In the genomic region with DNA sequence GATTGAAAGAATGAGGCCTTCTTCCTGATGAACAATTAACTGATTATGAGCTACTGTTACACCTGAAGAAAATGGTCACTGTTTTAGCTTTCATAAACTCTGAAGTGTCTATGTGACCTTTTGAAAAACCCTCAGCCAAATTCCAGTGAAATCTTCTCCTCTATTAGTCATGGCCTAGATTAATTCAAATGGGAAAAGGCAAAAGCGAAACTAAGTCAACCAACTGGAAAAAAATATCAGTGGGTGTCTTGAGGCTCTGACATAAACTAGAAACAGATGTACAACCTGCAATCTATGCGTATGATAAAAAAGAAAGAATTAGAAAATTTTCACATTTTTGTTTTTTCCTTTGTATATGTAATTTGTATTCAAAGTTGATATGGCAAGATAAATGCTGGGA, we compare ENCODE assay signal across 21 cellular contexts.
DNase-seq lines count a peak whose midpoint lies in the region; ATAC-seq, FAIRE-seq and TF ChIP-seq lines count a peak whose summit lies in the region.
"Had no signal": no experiment of that assay in that cellular context is flagged by ENCODE, and none has a peak within 500 bp of the region (broad histone marks: within the 10 kb centered on the region; RNA-seq: fewer than 3 reads in every experiment).

No MANE protein-coding gene starts in this region.

- no peak overlapping the region for H4K5ac ChIP-seq in IMR-90 (ENCODE audit: low read depth, low read length)

- no peak overlapping the region for H2BK15ac ChIP-seq in IMR-90 (ENCODE audit: low read depth, low read length)

- no peak overlapping the region for H2BK20ac ChIP-seq in IMR-90 (ENCODE audit: low read depth, low read length)

- H3K23ac ChIP-seq in IMR-90 (ENCODE audit: low read depth, low read length), result no peak overlapping the region

- no peak for FAIRE-seq in GM12892 (lab: Jason Lieb, UNC)
- FAIRE-seq: G401.6, H1 had no signal

- in situ Hi-C loops in IMR-90 (cut with MboI; ENCODE audit: low sequenced_read_pairs), result no loop called here

- intact Hi-C loops in IMR-90 (cut with micrococcal nuclease), result no loop called here

- no peaks in the 10 kb centered on the region for H3F3A ChIP-seq in neural progenitor cell (ENCODE audit: low read depth)

- no peak for ATAC-seq in IMR-90 (ENCODE audit: low read depth)
- ATAC-seq in HG02571 (IDR thresholded peaks at IDR 0.05; ENCODE audit: unreplicated experiment), result no peak

- no peaks in the 10 kb centered on the region for H3K9me1 ChIP-seq in IMR-90 (ENCODE audit: insufficient read depth, low read length)

- H3K36me3 ChIP-seq in IMR-90 (ENCODE audit: control insufficient read depth, insufficient read depth, low read length), result no peaks in the 10 kb centered on the region
- no peaks in the 10 kb centered on the region for H3K36me3 ChIP-seq in neural progenitor cell
- H3K36me3 ChIP-seq in tibial nerve, result no peaks in the 10 kb centered on the region
- H3K36me3 ChIP-seq: BLaER1 treated with 17β-estradiol and CSF1 and Interleukin-3, amounts not matched to agents 10 nM and 100 nM; esophagus muscularis mucosa; transverse colon had no signal

- no peaks in the 10 kb centered on the region for H3K4me1 ChIP-seq in IMR-90 (ENCODE audit: control insufficient read depth, insufficient read depth, low read length)
- no peaks in the 10 kb centered on the region for H3K4me1 ChIP-seq in neural progenitor cell
- no peaks in the 10 kb centered on the region for H3K4me1 ChIP-seq in tibial nerve
- H3K4me1 ChIP-seq: parathyroid adenoma, transverse colon had no signal

- no peaks in the 10 kb centered on the region for H3K79me2 ChIP-seq in neural progenitor cell (ENCODE audit: low read depth)
- H3K79me2 ChIP-seq: parathyroid adenoma had no signal

- H3K18ac ChIP-seq in IMR-90 (ENCODE audit: low read depth, low read length), result no peak overlapping the region

- H3K4me2 ChIP-seq in IMR-90 (ENCODE audit: low read depth, low read length), result no peak overlapping the region
- H3K4me2 ChIP-seq in neural progenitor cell, result no peak overlapping the region
- H3K4me2 ChIP-seq: BLaER1 treated with 17β-estradiol and CSF1 and Interleukin-3, amounts not matched to agents 10 nM and 100 nM had no signal

- no CpG with 5 or more reads among the region's 2 CpGs for WGBS in IMR-90 (ENCODE audit: extremely low coverage in 2 of 2, insufficient read length in 1 of 2), 2 experiments
- WGBS in tibial nerve, 2 donors, result 55 to 56% methylated on average over 2 of the region's 2 CpGs

- H2BK5ac ChIP-seq in IMR-90 (ENCODE audit: low read depth, low read length, poor library complexity, severe bottlenecking), result no peak overlapping the region

- no peak overlapping the region for H2AK9ac ChIP-seq in IMR-90 (replicated peaks; ENCODE audit: low read depth, low read length, poor library complexity)

- POLR2A ChIA-PET in IMR-90 (lab: Charles Lee; ENCODE audit: unreplicated experiment), result no interaction called here

- no peak overlapping the region for H3K4me3 ChIP-seq in IMR-90 (ENCODE audit: insufficient read depth, low read depth, low read length)
- H3K4me3 ChIP-seq in choroid plexus epithelial cell (ENCODE audit: low read depth, low read length), result no peak overlapping the region
- H3K4me3 ChIP-seq in neural progenitor cell, result no peak overlapping the region
- no peak overlapping the region for H3K4me3 ChIP-seq in tibial nerve
- H3K4me3 ChIP-seq: BLaER1 treated with 17β-estradiol and CSF1 and Interleukin-3, amounts not matched to agents 10 nM and 100 nM; esophagus muscularis mucosa; transverse colon had no signal

- H3K36me3 Mint-ChIP-seq in neural progenitor cell, result no peaks in the 10 kb centered on the region

- H3K9me3 ChIP-seq in IMR-90 (ENCODE audit: control insufficient read depth, insufficient read depth, low read length), result no peaks in the 10 kb centered on the region
- H3K9me3 ChIP-seq in neural progenitor cell (ENCODE audit: low read depth), result no peaks in the 10 kb centered on the region
- no peaks in the 10 kb centered on the region for H3K9me3 ChIP-seq in tibial nerve
- H3K9me3 ChIP-seq: esophagus muscularis mucosa, transverse colon had no signal

- no peaks in the 10 kb centered on the region for H3K9me3 Mint-ChIP-seq in neural progenitor cell
- H3K9me3 Mint-ChIP-seq: activated T-cell treated with anti-CD3 and anti-CD28 coated beads, Interleukin-2, amount 50 U/mL, for 24 hours had no signal

- no peak overlapping the region for H3K4ac ChIP-seq in IMR-90 (ENCODE audit: low read depth, low read length)

- H3K56ac ChIP-seq in IMR-90 (ENCODE audit: extremely low read depth, insufficient read depth, low read length), result no peak overlapping the region

- no peak overlapping the region for H3K27ac ChIP-seq in IMR-90 (ENCODE audit: insufficient read depth, low read length)
- no peak overlapping the region for H3K27ac ChIP-seq in neural progenitor cell
- no peak overlapping the region for H3K27ac ChIP-seq in tibial nerve
- H3K27ac ChIP-seq: BLaER1 treated with 17β-estradiol and CSF1 and Interleukin-3, amounts not matched to agents 10 nM and 100 nM; esophagus muscularis mucosa; parathyroid adenoma; transverse colon had no signal

- BruUV-seq in IMR-90 (replicated peaks; lab: Mats Ljungman, UMichigan), result no TSS peak

- no peak overlapping the region for H3K9ac ChIP-seq in IMR-90 (ENCODE audit: low read depth, low read length)
- no peak overlapping the region for H3K9ac ChIP-seq in neural progenitor cell
- H3K9ac ChIP-seq: BLaER1 treated with 17β-estradiol and CSF1 and Interleukin-3, amounts not matched to agents 10 nM and 100 nM; parathyroid adenoma had no signal

- no peak for TF ChIP-seq CTCF in IMR-90 (conservative IDR thresholded peaks at IDR 0.05; ENCODE audit: low read depth, low read length)
- TF ChIP-seq CTCF in choroid plexus epithelial cell (conservative IDR thresholded peaks at IDR 0.05; ENCODE audit: low read depth, low read length), result no peak
- TF ChIP-seq CTCF in neural progenitor cell (IDR thresholded peaks at IDR 0.05), result no peak
- TF ChIP-seq CTCF in tibial nerve (IDR thresholded peaks at IDR 0.05), result no peak

- no peak for TF ChIP-seq EP300 in tibial nerve (IDR thresholded peaks at IDR 0.05)

- H3K27me3 ChIP-seq in IMR-90 (ENCODE audit: control insufficient read depth, insufficient read depth, low read length), result no peaks in the 10 kb centered on the region
- no peaks in the 10 kb centered on the region for H3K27me3 ChIP-seq in neural progenitor cell
- H3K27me3 ChIP-seq in tibial nerve, result no peaks in the 10 kb centered on the region
- H3K27me3 ChIP-seq: BLaER1 treated with 17β-estradiol and CSF1 and Interleukin-3, amounts not matched to agents 10 nM and 100 nM; esophagus muscularis mucosa; transverse colon had no signal

- no peak overlapping the region for H3K27ac Mint-ChIP-seq in neural progenitor cell
- H3K27ac Mint-ChIP-seq: activated T-cell treated with anti-CD3 and anti-CD28 coated beads, Interleukin-2, amount 50 U/mL, for 24 hours had no signal

- no peak overlapping the region for H4K91ac ChIP-seq in IMR-90 (ENCODE audit: insufficient read depth, low read depth, low read length)

- H2BK120ac ChIP-seq in IMR-90 (ENCODE audit: low read depth, low read length), result no peak overlapping the region

- no peaks in the 10 kb centered on the region for H3K27me3 Mint-ChIP-seq in neural progenitor cell (ENCODE audit: insufficient read depth, low read depth)

- DNase-seq in AG20443 (ENCODE audit: low spot score) (peak; percentile 70), IMR-90 (peak; percentile 19), choroid plexus epithelial cell (ENCODE audit: low read depth) (peak; percentile 66), neural progenitor cell (ENCODE audit: low spot score) (no peak), cerebellar nuclear complex (lab: John Stamatoyannopoulos, UW) (no peak), GM12892 (ENCODE audit: insufficient read length) (no peak), tibial nerve (ENCODE audit: low spot score in 2 of 2) (no peak)
- DNase-seq: activated CD4-positive, alpha-beta T cell treated with anti-CD3 and anti-CD28 coated beads for 4 hours; activated T-cell treated with anti-CD3 and anti-CD28 coated beads, Interleukin-2, amount 50 U/mL, for 24 hours; cortex of kidney; mesendoderm; NCI-H1930; NCI-H82; stimulated activated CD4-positive, alpha-beta T cell treated with anti-CD3 and anti-CD28 coated beads, Interleukin-15, amount 100 ng/mL, for 24 hours; transverse colon had no signal

- H3K79me1 ChIP-seq in IMR-90 (ENCODE audit: low read depth in 1 of 2, low read length in 2 of 2), result no peaks in the 10 kb centered on the region

- no peak overlapping the region for H2AFZ ChIP-seq in IMR-90 (replicated peaks; ENCODE audit: low read length, poor library complexity)
- H2AFZ ChIP-seq in neural progenitor cell (replicated peaks), result peak overlapping the region; percentile 3
- H2AFZ ChIP-seq: parathyroid adenoma had no signal

- dilution Hi-C loops in IMR-90 (cut with HindIII; ENCODE audit: low sequenced_read_pairs, unreplicated experiment), result no loop called here

- CTCF ChIA-PET in IMR-90 (lab: Yijun Ruan, JAX), result interaction anchor here (0.6 to 1.0 kb wide), 2 partner anchors 16 to 1506 kb away, joined by 3 to 6 read pairs; no protein-coding TSS in a partner anchor

- H3K4me1 Mint-ChIP-seq in neural progenitor cell, result peaks cover 9% of the 10 kb centered on the region

- no peak overlapping the region for H4K8ac ChIP-seq in IMR-90 (ENCODE audit: low read depth in 2 of 2, low read length in 2 of 2)

- no peak for TF ChIP-seq POLR2A in IMR-90 (IDR thresholded peaks at IDR 0.05; ENCODE audit: low read depth, low read length)
- TF ChIP-seq POLR2A in GM12892 (IDR thresholded peaks at IDR 0.05; ENCODE audit: low read depth, low read length), result no peak
- TF ChIP-seq POLR2A in tibial nerve (IDR thresholded peaks at IDR 0.05), result no peak

- TF ChIP-seq RAD21 in IMR-90 (IDR thresholded peaks at IDR 0.05; ENCODE audit: low read length), result no peak

- no peak overlapping the region for H3K4me3 Mint-ChIP-seq in neural progenitor cell
- H3K4me3 Mint-ChIP-seq: activated T-cell treated with anti-CD3 and anti-CD28 coated beads, Interleukin-2, amount 50 U/mL, for 24 hours had no signal

- no peaks in the 10 kb centered on the region for H4K20me1 ChIP-seq in IMR-90 (ENCODE audit: insufficient read depth, low read length)
- no peaks in the 10 kb centered on the region for H4K20me1 ChIP-seq in neural progenitor cell (ENCODE audit: low read depth)
- H4K20me1 ChIP-seq: BLaER1 treated with 17β-estradiol and CSF1 and Interleukin-3, amounts not matched to agents 10 nM and 100 nM had no signal

- no peak overlapping the region for H2AK5ac ChIP-seq in IMR-90 (ENCODE audit: low read depth, low read length)

- no peak overlapping the region for H3K14ac ChIP-seq in IMR-90 (replicated peaks; ENCODE audit: low read depth, low read length)

TF ChIP-seq in IMR-90, 13 proteins besides CTCF, POLR2A, EP300 and RAD21 (continues in another document):
- no peak for TF ChIP-seq RFX5 (IDR thresholded peaks at IDR 0.05; ENCODE audit: low read depth, low read length)
- TF ChIP-seq FOS (IDR thresholded peaks at IDR 0.05; ENCODE audit: low read depth, low read length), result no peak

Comparison
In these comparisons a context has a peak if more than half of its experiments do, and no peak if none do; other contexts are left out.
1. DNase-seq: peak in AG20443 (single experiment), IMR-90 (single experiment) and choroid plexus epithelial cell (single experiment); none in neural progenitor cell (single experiment), cerebellar nuclear complex (0 of 2), GM12892 (single experiment) and tibial nerve (0 of 2).